Comparison of ENCODE assay signal across 28 cellular contexts in the genomic region with DNA sequence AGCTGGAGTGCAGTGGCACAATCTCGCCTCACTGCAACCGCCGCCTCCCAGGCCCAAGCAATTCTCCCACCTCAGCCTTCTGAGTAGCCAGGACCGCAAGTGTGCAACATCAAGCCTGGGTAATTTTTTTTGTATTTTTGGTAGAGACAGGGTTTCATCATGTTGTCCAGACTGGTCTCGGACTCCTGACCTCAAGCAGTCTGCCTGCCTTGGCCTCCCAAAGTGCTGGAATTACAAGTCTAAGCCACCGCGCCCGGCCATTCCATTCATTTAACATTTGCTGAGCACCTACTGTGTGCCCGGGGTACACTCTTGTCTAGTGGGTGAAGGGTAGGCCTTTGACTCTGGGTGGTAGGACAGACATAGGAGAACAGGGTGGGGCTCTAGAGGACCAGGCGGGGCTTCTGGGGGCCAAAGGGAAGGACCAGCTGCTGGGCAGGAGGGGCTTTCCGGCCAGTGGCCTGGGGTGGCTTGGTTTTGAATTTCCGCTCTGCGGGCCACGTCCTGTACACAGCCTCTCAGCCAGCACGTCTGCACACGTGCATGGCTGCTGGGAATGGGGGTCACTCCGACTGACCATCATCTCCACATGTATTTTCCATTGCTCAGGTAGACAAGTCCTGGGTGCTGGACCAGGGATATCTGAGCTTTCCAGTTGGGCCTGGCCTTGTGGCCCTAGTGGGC. TPM values are rescaled to one million over a fixed set of nuclear protein-coding genes. Genes with fewer than 3 reads are reported as not detected.
"Had no signal": no experiment of that assay in that cellular context is flagged by ENCODE, and none has a peak within 500 bp of the region (broad histone marks: within the 10 kb centered on the region; RNA-seq: fewer than 3 reads in every experiment).

No MANE protein-coding gene starts in this region.

- H3K36me3 ChIP-seq: gastroesophageal sphincter, heart left ventricle, prostate gland, spleen, transverse colon, upper lobe of right lung, uterus had no signal

- FAIRE-seq: kidney had no signal

- H3K4me2 ChIP-seq: hepatocyte had no signal

- H3K4me1 ChIP-seq: prostate gland had no signal

- H3K27ac ChIP-seq: epithelial cell of prostate, gastroesophageal sphincter, heart left ventricle, hepatocyte, prostate gland, skin epidermis, spleen, transverse colon, upper lobe of right lung, uterus had no signal

- ATAC-seq: esophagus mucosa; gastroesophageal sphincter; heart left ventricle; left lobe of liver; mucosa of descending colon; natural killer cell treated with Interleukin-12 subunit alpha and Interleukin-12 subunit beta and Interleukin-15 and Interleukin-18, amount 100 ng/mL, for 72 hours; right cardiac atrium; stimulated activated naive B cell treated with anti-CD40 and anti-IgM and Interleukin-4, amounts not matched to agents 10 μg/mL and 1 μg/mL and 100 μg/mL, for 72 hours; upper lobe of right lung had no signal

- H3K9me3 ChIP-seq: gastroesophageal sphincter, heart left ventricle, mucosa of descending colon, prostate gland, spleen, transverse colon, upper lobe of right lung, uterus had no signal

- H3K4me3 ChIP-seq: gastroesophageal sphincter, heart left ventricle, hepatocyte, mucosa of descending colon, prostate gland, skin epidermis, spleen, transverse colon, upper lobe of right lung, uterus had no signal

- H2AFZ ChIP-seq: hepatocyte had no signal

- H3K79me2 ChIP-seq: hepatocyte had no signal

- DNase-seq: cortex of kidney; effector CD8-positive, alpha-beta T cell; endodermal cell; foreskin fibroblast; heart left ventricle; kidney; mesenchymal stem cell; mucosa of descending colon; naive B cell; spleen; stimulated activated CD4-positive, alpha-beta T cell treated with anti-CD3 and anti-CD28 coated beads, Interleukin-2, amount 100 ng/mL, for 48 hours; stimulated activated naive B cell treated with anti-CD40 and anti-IgM and Interleukin-4, amounts not matched to agents 10 μg/mL and 1 μg/mL and 100 μg/mL, for 72 hours; transverse colon; upper lobe of right lung; uterus had no signal

RNA-seq across cellular contexts. Expression of a gene that starts 2.4 kb away (rescaled TPM):
- total RNA-seq: lung microvascular endothelial cell; natural killer cell treated with Interleukin-12 subunit alpha and Interleukin-12 subunit beta and Interleukin-15 and Interleukin-18, amount 100 ng/mL, for 72 hours; spleen; transverse colon; upper lobe of right lung had no signal

RNA-seq across cellular contexts. Expression of a gene that starts 16.1 kb away (rescaled TPM):
- total RNA-seq: gastroesophageal sphincter; hepatocyte; kidney; lower leg skin; lung microvascular endothelial cell; mucosa of descending colon; natural killer cell treated with Interleukin-12 subunit alpha and Interleukin-12 subunit beta and Interleukin-15 and Interleukin-18, amount 100 ng/mL, for 72 hours; neural crest cell; osteocyte; prostate gland; right cardiac atrium; transverse colon; upper lobe of right lung; uterus had no signal
- polyA plus RNA-seq: heart left ventricle, hepatocyte, right cardiac atrium had no signal
